ENCODE assay signal across 11 cellular contexts in the genomic region with DNA sequence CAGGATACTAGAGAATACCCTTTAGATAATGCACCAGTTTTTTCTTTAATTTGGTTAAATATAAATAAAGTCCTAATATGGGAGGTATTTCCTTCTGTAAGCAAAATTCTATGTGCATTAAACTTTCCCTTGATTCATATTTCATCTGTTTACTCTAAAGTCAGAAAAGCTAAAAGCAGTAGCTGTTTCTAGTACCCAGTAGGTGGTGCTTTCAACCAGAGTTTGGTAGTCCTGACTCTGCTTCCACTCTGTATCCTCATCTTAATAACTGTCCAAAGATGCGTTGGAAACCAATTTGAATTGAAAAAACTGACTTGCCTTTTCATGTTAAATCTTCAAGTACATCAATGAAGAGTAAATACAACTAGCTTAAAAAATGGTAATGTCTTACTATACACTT.
A peak's percentile ranks its signal among the peaks of the same experiment; 100 is the strongest.
DNase-seq lines count a peak whose midpoint lies in the region; ATAC-seq and TF ChIP-seq lines count a peak whose summit lies in the region.
"Had no signal": no experiment of that assay in that cellular context is flagged by ENCODE, and none has a peak within 500 bp of the region (broad histone marks: within the 10 kb centered on the region; RNA-seq: fewer than 3 reads in every experiment).

No MANE protein-coding gene starts in this region.

- H3K9me3 Mint-ChIP-seq in activated T-helper 17 cell treated with anti-CD3 and anti-CD28 coated beads, Interleukin-2, amount 50 U/mL, for 72 hours, result peaks cover 13% of the 10 kb centered on the region

- no peaks in the 10 kb centered on the region for H3K27me3 ChIP-seq in adipocyte (replicated peaks; ENCODE audit: control insufficient read depth, insufficient read depth, low read length)

- no peaks in the 10 kb centered on the region for H3K4me1 ChIP-seq in adipocyte (ENCODE audit: control insufficient read depth, insufficient read depth, low read length)

- no peaks in the 10 kb centered on the region for H3K36me3 ChIP-seq in adipocyte (ENCODE audit: control insufficient read depth, insufficient read depth, low read length, severe bottlenecking)

- peak; percentile 52 for DNase-seq in COR-L47 (lab: John Stamatoyannopoulos, UW)
- DNase-seq in NB4 (ENCODE audit: low read depth), result peak; percentile 12
- DNase-seq in adipocyte (ENCODE audit: low read depth), result peak; percentile 62
- DNase-seq in hepatic stellate cell (ENCODE audit: low spot score), result peak; percentile 15
- no peak for DNase-seq in NCI-H774 (lab: John Stamatoyannopoulos, UW)
- no peak for DNase-seq in GM13976 (ENCODE audit: low spot score)
- DNase-seq: DMS153; stimulated activated CD4-positive, alpha-beta T cell treated with anti-CD3 and anti-CD28 coated beads, Interleukin-2, amount 100 ng/mL, for 48 hours had no signal

- H3K4me1 Mint-ChIP-seq in activated T-helper 17 cell treated with anti-CD3 and anti-CD28 coated beads, Interleukin-2, amount 50 U/mL, for 72 hours, result no peaks in the 10 kb centered on the region

- no peak overlapping the region for H3K27ac Mint-ChIP-seq in activated T-helper 17 cell treated with anti-CD3 and anti-CD28 coated beads, Interleukin-2, amount 50 U/mL, for 72 hours
- H3K27ac Mint-ChIP-seq: activated T-helper 1 cell treated with anti-CD3 and anti-CD28 coated beads, Interleukin-12 subunit alpha, Interleukin-12 subunit beta, Interleukin-2, Interleukin-4 antibody, amounts not matched to agents 30 ng/mL and 10 ng/mL and 1 ng/mL, durations not matched to agents 14 hours and 24 hours and 36 hours had no signal

- no peak for TF ChIP-seq POLR2A in NB4 (IDR thresholded peaks at IDR 0.05; ENCODE audit: extremely low read depth, insufficient read length)

- H3K9me3 ChIP-seq in adipocyte (ENCODE audit: control insufficient read depth, low read length), result no peaks in the 10 kb centered on the region

- no peaks in the 10 kb centered on the region for H3K27me3 Mint-ChIP-seq in activated T-helper 17 cell treated with anti-CD3 and anti-CD28 coated beads, Interleukin-2, amount 50 U/mL, for 72 hours

- in situ Hi-C loops in GM13976 (cut with MboI; ENCODE audit: low sequenced_read_pairs, unreplicated experiment), result no loop called here

- H3K4me3 ChIP-seq in NB4 (ENCODE audit: low read depth, low read length) (no peak overlapping the region), adipocyte (ENCODE audit: low read length) (no peak overlapping the region)

- H3K36me3 Mint-ChIP-seq in activated T-helper 17 cell treated with anti-CD3 and anti-CD28 coated beads, Interleukin-2, amount 50 U/mL, for 72 hours (ENCODE audit: low read depth), result no peaks in the 10 kb centered on the region

- TF ChIP-seq CTCF in NB4 (IDR thresholded peaks at IDR 0.05; ENCODE audit: low read depth, low read length) (no peak), GM13976 (IDR thresholded peaks at IDR 0.05; ENCODE audit: borderline replicate concordance, control extremely low read depth, extremely low read depth, insufficient read depth, missing control alignments) (no peak)

- H3K9ac ChIP-seq in adipocyte (ENCODE audit: low read length), result no peak overlapping the region

- H3K4me3 Mint-ChIP-seq in activated T-helper 17 cell treated with anti-CD3 and anti-CD28 coated beads, Interleukin-2, amount 50 U/mL, for 72 hours, result no peak overlapping the region
- H3K4me3 Mint-ChIP-seq: activated T-helper 1 cell treated with anti-CD3 and anti-CD28 coated beads, Interleukin-12 subunit alpha, Interleukin-12 subunit beta, Interleukin-2, Interleukin-4 antibody, amounts not matched to agents 30 ng/mL and 10 ng/mL and 1 ng/mL, durations not matched to agents 14 hours and 24 hours and 36 hours had no signal

- ATAC-seq in HG02642 (IDR thresholded peaks at IDR 0.05; ENCODE audit: poor library complexity, unreplicated experiment), result no peak
- no peak for ATAC-seq in activated T-helper 17 cell treated with anti-CD3 and anti-CD28 coated beads, Interleukin-2, amount 50 U/mL, for 72 hours (replicated peaks)

Comparison
In these comparisons a context has a peak if more than half of its experiments do, and no peak if none do; other contexts are left out.
1. DNase-seq: peak in COR-L47 (single experiment), NB4 (single experiment), adipocyte (single experiment) and hepatic stellate cell (single experiment); none in NCI-H774 (single experiment) and GM13976 (single experiment).